11 cellular contexts compared by ENCODE assay signal in genomic region chr6:119444642-119445557, GRCh38.
DNase-seq lines count a peak whose midpoint lies in the region; ATAC-seq and TF ChIP-seq lines count a peak whose summit lies in the region.
"Had no signal": no experiment of that assay in that cellular context is flagged by ENCODE, and none has a peak within 500 bp of the region (broad histone marks: within the 10 kb centered on the region; RNA-seq: fewer than 3 reads in every experiment).

No MANE protein-coding gene starts in this region.

- TF ChIP-seq CTCF in GM23338 (conservative IDR thresholded peaks at IDR 0.05; ENCODE audit: low read depth in 2 of 2) = no peak

- H3K4me1 Mint-ChIP-seq in GM23338 (peaks cover 15% of the 10 kb centered on the region), memory B cell (peaks cover 16% of the 10 kb centered on the region), immature natural killer cell (no peaks in the 10 kb centered on the region)

- H3K9me3 Mint-ChIP-seq in GM23338 = 0 out of 3 replicates have a peak, but pooled peaks cover 6% of the 10 kb centered on the region
- H3K9me3 Mint-ChIP-seq in memory B cell = no peaks in the 10 kb centered on the region
- H3K9me3 Mint-ChIP-seq in immature natural killer cell = peaks cover 0 to 2% (median 0%) of the 10 kb centered on the region in 6 donors
- H3K9me3 Mint-ChIP-seq: natural killer cell had no signal

- no peaks in the 10 kb centered on the region for H3K79me2 ChIP-seq in GM23338 (replicated peaks; ENCODE audit: insufficient read depth)

- H2AFZ ChIP-seq in GM23338 = no peak overlapping the region

- H3K9me2 ChIP-seq in GM23338 (ENCODE audit: insufficient read depth) = 0 out of 2 replicates have a peak, but pooled peaks cover 4% of the 10 kb centered on the region

- no peaks in the 10 kb centered on the region for H3K27me3 ChIP-seq in GM23338 (ENCODE audit: insufficient read depth)

- no peak overlapping the region for H3K4me3 ChIP-seq in GM23338

- no peaks in the 10 kb centered on the region for H4K20me1 ChIP-seq in GM23338 (replicated peaks; ENCODE audit: insufficient read depth)

- no peak for DNase-seq in GM23338 (ENCODE audit: low spot score)
- DNase-seq in memory B cell (ENCODE audit: low spot score in 2 of 2) = no peak
- no peak for DNase-seq in NCI-H1694 treated with DMSO at 0.1 percent for 48 hours (lab: John Stamatoyannopoulos, UW)
- DNase-seq in immature natural killer cell = no peak
- DNase-seq in NCI-H526 treated with DMSO at 0.1 percent for 48 hours (lab: John Stamatoyannopoulos, UW) = no peak
- no peak for DNase-seq in HUDEP-2 (lab: John Stamatoyannopoulos, UW; ENCODE audit: unreplicated experiment in 76 of 76)
- DNase-seq: activated gamma-delta T cell, GDM1, natural killer cell had no signal

- no peak overlapping the region for H3K27ac ChIP-seq in GM23338 (ENCODE audit: low read depth)

- H3K4me3 Mint-ChIP-seq in GM23338 = no peak overlapping the region
- H3K4me3 Mint-ChIP-seq in memory B cell = no peak overlapping the region
- H3K4me3 Mint-ChIP-seq in immature natural killer cell = no peak overlapping the region
- H3K4me3 Mint-ChIP-seq: natural killer cell had no signal

- H3K27me3 Mint-ChIP-seq in GM23338 (ENCODE audit: insufficient read depth, low read depth, poor library complexity) = peaks cover 4% of the 10 kb centered on the region
- H3K27me3 Mint-ChIP-seq in memory B cell = no peaks in the 10 kb centered on the region
- peaks cover 0 to 2% (median 1%) of the 10 kb centered on the region in 3 donors for H3K27me3 Mint-ChIP-seq in immature natural killer cell (ENCODE audit: low read depth in 3 of 3)

- H3K27ac Mint-ChIP-seq in GM23338 = peak overlapping the region; percentile 10; the same call in 1 of the 2 replicates
- no peak overlapping the region for H3K27ac Mint-ChIP-seq in memory B cell
- no peak overlapping the region for H3K27ac Mint-ChIP-seq in immature natural killer cell
- H3K27ac Mint-ChIP-seq: natural killer cell had no signal

- H3K36me3 ChIP-seq in GM23338 (ENCODE audit: insufficient read depth) = no peaks in the 10 kb centered on the region

- no peak overlapping the region for H3K4me2 ChIP-seq in GM23338

- H3F3A ChIP-seq in GM23338 (replicated peaks; ENCODE audit: low read depth) = no peaks in the 10 kb centered on the region

- H3K36me3 Mint-ChIP-seq in GM23338 (ENCODE audit: low read depth) (no peaks in the 10 kb centered on the region), memory B cell (no peaks in the 10 kb centered on the region), immature natural killer cell (peaks cover 0 to 3% (median 3%) of the 10 kb centered on the region in 3 donors)
- H3K36me3 Mint-ChIP-seq: natural killer cell had no signal

- ATAC-seq in GM18873 (IDR thresholded peaks at IDR 0.05; ENCODE audit: low FRiP score, unreplicated experiment) (peak; percentile 56), GM23338 (no peak), HG03520 (IDR thresholded peaks at IDR 0.05; ENCODE audit: unreplicated experiment) (peak; percentile 69), memory B cell (ENCODE audit: low read depth) (peak; percentile 45)

- H3K4me1 ChIP-seq in GM23338 (ENCODE audit: insufficient read depth) = no peaks in the 10 kb centered on the region

TF ChIP-seq in GM23338, 12 proteins besides CTCF, POLR2A, EP300 and RAD21:
- TF ChIP-seq ZNF331 (CRISPR knock-in tag; IDR thresholded peaks at IDR 0.05; ENCODE audit: low read depth) = no peak
- TF ChIP-seq NANOG (IDR thresholded peaks at IDR 0.05; ENCODE audit: borderline replicate concordance) = no peak
- no peak for TF ChIP-seq CREB1 (CRISPR knock-in tag; IDR thresholded peaks at IDR 0.05; ENCODE audit: low read depth)
- no peak for TF ChIP-seq EZH2 (IDR thresholded peaks at IDR 0.05; ENCODE audit: low read depth, unreplicated experiment)
- no peak for TF ChIP-seq ZNF462 (CRISPR knock-in tag; IDR thresholded peaks at IDR 0.05)
- no peak for TF ChIP-seq POLR2AphosphoS5 (IDR thresholded peaks at IDR 0.05; ENCODE audit: low read depth)
- no peak for TF ChIP-seq REST (IDR thresholded peaks at IDR 0.05; ENCODE audit: unreplicated experiment)
- no peak for TF ChIP-seq STAT1 (IDR thresholded peaks at IDR 0.05; ENCODE audit: unreplicated experiment)
- no peak for TF ChIP-seq JUNB (IDR thresholded peaks at IDR 0.05; ENCODE audit: unreplicated experiment)
- TF ChIP-seq EZH2phosphoT487 (IDR thresholded peaks at IDR 0.05; ENCODE audit: unreplicated experiment) = no peak
